Comparison of ENCODE assay signal across 1 cellular context in the genomic region with DNA sequence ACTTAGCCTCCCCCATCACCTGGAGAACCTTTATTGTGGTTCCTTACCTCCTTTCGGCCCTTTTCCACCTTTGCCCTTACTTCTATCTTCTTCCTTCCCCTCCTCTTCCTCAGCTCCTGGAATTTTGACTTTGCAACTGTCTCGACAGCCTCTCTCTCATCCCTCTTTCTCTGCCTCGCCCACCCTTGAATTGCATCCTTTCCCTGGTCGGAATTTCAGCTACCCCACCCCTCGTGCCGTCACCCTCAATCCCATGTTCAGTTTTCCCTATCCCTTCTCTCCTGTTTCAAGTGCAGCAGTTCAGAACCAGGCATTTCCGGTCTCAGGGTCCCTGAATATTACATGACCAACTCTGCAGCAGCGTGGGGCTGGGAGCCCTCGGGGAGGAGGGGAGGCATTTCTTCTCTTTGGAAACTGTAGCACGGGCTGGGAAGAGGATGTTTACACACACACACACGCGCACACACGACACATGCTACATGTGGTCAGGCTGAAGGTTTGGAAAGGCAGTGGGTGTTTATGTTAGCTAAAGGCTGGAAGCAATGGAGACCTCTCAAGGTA.
TF ChIP-seq lines count a peak whose summit lies in the region.

No MANE protein-coding gene starts in this region.

TF ChIP-seq in GM12878, 131 proteins besides CTCF, POLR2A, EP300 and RAD21:
- TF ChIP-seq MAX (IDR thresholded peaks at IDR 0.05; ENCODE audit: low read depth, low read length) (peak; percentile 36; the same call in 1 of the 2 replicates), NFYA (IDR thresholded peaks at IDR 0.05; ENCODE audit: borderline replicate concordance, low read depth, low read length) (no peak), FOXK2 (IDR thresholded peaks at IDR 0.05) (peak; percentile 24), BMI1 (IDR thresholded peaks at IDR 0.05; ENCODE audit: borderline replicate concordance) (no peak), HDGF (IDR thresholded peaks at IDR 0.05) (peak; percentile 92), EED (IDR thresholded peaks at IDR 0.05; ENCODE audit: low read depth) (peak; percentile 28), IKZF2 (IDR thresholded peaks at IDR 0.05) (peak; percentile 6 to 37; a peak in 1 of 4 replicates), BHLHE40 (IDR thresholded peaks at IDR 0.05; ENCODE audit: borderline replicate concordance in 1 of 2, low read depth in 2 of 2, low read length in 1 of 2) (peak in 1 of 2 experiments; percentile 36; a peak in 1 of 4 replicates), MXI1 (IDR thresholded peaks at IDR 0.05; ENCODE audit: low read depth, low read length) (peak; percentile 54; the same call in 1 of the 2 replicates), NBN (IDR thresholded peaks at IDR 0.05) (peak; percentile 76)
- TF ChIP-seq, protein P1, sequence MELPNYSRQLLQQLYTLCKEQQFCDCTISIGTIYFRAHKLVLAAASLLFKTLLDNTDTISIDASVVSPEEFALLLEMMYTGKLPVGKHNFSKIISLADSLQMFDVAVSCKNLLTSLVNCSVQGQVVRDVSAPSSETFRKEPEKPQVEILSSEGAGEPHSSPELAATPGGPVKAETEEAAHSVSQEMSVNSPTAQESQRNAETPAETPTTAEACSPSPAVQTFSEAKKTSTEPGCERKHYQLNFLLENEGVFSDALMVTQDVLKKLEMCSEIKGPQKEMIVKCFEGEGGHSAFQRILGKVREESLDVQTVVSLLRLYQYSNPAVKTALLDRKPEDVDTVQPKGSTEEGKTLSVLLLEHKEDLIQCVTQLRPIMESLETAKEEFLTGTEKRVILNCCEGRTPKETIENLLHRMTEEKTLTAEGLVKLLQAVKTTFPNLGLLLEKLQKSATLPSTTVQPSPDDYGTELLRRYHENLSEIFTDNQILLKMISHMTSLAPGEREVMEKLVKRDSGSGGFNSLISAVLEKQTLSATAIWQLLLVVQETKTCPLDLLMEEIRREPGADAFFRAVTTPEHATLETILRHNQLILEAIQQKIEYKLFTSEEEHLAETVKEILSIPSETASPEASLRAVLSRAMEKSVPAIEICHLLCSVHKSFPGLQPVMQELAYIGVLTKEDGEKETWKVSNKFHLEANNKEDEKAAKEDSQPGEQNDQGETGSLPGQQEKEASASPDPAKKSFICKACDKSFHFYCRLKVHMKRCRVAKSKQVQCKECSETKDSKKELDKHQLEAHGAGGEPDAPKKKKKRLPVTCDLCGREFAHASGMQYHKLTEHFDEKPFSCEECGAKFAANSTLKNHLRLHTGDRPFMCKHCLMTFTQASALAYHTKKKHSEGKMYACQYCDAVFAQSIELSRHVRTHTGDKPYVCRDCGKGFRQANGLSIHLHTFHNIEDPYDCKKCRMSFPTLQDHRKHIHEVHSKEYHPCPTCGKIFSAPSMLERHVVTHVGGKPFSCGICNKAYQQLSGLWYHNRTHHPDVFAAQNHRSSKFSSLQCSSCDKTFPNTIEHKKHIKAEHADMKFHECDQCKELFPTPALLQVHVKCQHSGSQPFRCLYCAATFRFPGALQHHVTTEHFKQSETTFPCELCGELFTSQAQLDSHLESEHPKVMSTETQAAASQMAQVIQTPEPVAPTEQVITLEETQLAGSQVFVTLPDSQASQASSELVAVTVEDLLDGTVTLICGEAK (IDR thresholded peaks at IDR 0.05; ENCODE audit: borderline replicate concordance), result no peak
- TF ChIP-seq, protein P2, sequence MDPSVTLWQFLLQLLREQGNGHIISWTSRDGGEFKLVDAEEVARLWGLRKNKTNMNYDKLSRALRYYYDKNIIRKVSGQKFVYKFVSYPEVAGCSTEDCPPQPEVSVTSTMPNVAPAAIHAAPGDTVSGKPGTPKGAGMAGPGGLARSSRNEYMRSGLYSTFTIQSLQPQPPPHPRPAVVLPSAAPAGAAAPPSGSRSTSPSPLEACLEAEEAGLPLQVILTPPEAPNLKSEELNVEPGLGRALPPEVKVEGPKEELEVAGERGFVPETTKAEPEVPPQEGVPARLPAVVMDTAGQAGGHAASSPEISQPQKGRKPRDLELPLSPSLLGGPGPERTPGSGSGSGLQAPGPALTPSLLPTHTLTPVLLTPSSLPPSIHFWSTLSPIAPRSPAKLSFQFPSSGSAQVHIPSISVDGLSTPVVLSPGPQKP (IDR thresholded peaks at IDR 0.05; ENCODE audit: low read depth, low read length), result 0 out of 2 replicates have a peak, but pooled peaks have one; percentile 23
- TF ChIP-seq, protein P3, sequence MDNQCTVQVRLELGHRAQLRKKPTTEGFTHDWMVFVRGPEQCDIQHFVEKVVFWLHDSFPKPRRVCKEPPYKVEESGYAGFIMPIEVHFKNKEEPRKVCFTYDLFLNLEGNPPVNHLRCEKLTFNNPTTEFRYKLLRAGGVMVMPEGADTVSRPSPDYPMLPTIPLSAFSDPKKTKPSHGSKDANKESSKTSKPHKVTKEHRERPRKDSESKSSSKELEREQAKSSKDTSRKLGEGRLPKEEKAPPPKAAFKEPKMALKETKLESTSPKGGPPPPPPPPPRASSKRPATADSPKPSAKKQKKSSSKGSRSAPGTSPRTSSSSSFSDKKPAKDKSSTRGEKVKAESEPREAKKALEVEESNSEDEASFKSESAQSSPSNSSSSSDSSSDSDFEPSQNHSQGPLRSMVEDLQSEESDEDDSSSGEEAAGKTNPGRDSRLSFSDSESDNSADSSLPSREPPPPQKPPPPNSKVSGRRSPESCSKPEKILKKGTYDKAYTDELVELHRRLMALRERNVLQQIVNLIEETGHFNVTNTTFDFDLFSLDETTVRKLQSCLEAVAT (IDR thresholded peaks at IDR 0.05), result peak; percentile 49; the same call in 1 of the 2 replicates
